18 cellular contexts compared by ENCODE assay signal in the genomic region with DNA sequence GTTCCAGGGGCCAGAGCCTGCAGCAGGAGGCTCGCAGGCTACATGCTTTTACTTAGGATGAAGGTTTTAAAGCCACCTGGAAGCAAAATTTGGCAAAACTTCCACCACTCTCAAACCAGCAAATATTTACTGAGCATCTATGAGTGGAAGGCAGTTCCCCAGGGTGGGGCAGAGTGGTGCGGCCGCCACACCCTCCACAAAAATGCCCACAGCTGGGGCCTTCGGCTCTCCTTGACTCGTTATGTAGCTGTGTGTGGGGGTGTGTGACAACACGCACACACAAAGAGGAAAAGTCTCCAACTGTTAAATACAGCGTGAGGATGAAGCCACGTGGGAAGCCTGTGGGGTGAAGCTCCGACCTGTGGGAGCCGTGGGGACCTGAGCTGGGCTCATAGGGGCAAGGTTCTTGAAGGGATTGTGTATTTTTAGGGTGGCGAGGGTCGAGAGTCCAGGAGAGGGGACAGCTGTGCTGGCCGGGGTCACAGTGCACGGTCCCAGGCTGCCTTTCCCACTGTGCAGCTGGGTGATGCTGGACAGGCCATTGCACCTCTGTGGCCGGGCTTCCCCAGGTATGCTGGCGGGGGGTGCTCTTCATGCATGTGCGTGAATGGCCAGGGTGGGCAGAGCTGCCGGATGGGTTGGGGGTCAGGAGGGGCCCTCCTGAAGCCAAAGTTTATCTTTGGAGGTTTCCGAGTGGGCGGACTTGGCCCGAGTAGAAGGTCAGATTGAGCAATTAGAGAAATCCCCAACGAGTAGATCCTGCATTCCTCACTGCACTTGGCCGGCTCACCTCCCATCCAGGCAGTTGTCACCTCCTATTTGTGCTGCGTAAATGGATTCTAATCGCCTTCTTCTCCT. TPM values are rescaled to one million over a fixed set of nuclear protein-coding genes. Genes with fewer than 3 reads are reported as not detected.
DNase-seq lines count a peak whose midpoint lies in the region; ATAC-seq and TF ChIP-seq lines count a peak whose summit lies in the region.
"Had no signal": no experiment of that assay in that cellular context is flagged by ENCODE, and none has a peak within 500 bp of the region (broad histone marks: within the 10 kb centered on the region; RNA-seq: fewer than 3 reads in every experiment).

No MANE protein-coding gene starts in this region.

- H3K36me3 ChIP-seq in left lung (no peaks in the 10 kb centered on the region), smooth muscle cell (ENCODE audit: low read depth) (no peaks in the 10 kb centered on the region)

- H4K20me1 ChIP-seq in smooth muscle cell (ENCODE audit: low read depth): no peaks in the 10 kb centered on the region

- no peaks in the 10 kb centered on the region for H3K27me3 ChIP-seq in left lung
- H3K27me3 ChIP-seq in smooth muscle cell (ENCODE audit: low read depth): no peaks in the 10 kb centered on the region

- H3K27ac ChIP-seq in left lung (peak overlapping the region in 1 of 2 donors; percentile 72), smooth muscle cell (ENCODE audit: low read depth) (no peak overlapping the region)
- H3K27ac ChIP-seq: SK-N-MC had no signal

- no peaks in the 10 kb centered on the region for H3K9me3 ChIP-seq in left lung
- no peaks in the 10 kb centered on the region for H3K9me3 ChIP-seq in smooth muscle cell (replicated peaks; ENCODE audit: low read depth)

- no peaks in the 10 kb centered on the region for H3F3A ChIP-seq in smooth muscle cell (ENCODE audit: low read depth)

- H2AFZ ChIP-seq in smooth muscle cell (ENCODE audit: low read depth): no peak overlapping the region

- H3K4me3 ChIP-seq in left lung (no peak overlapping the region), smooth muscle cell (no peak overlapping the region), foreskin fibroblast (ENCODE audit: low read depth in 1 of 2, low read length in 2 of 2) (no peak overlapping the region)
- H3K4me3 ChIP-seq: SK-N-MC had no signal

- intact Hi-C loops in left lung (cut with DNase I): no loop called here

- DNase-seq in ELR (ENCODE audit: low read depth) (peak; percentile 36), SW480 (ENCODE audit: low spot score) (peak; percentile 77), left lung (peak; percentile 68 to 85), smooth muscle cell (lab: John Stamatoyannopoulos, UW; ENCODE audit: unreplicated experiment) (no peak), foreskin fibroblast (no peak)
- no peak for DNase-seq in activated CD4-positive, CD25-positive, alpha-beta regulatory T cell treated with anti-CD3 and anti-CD28 coated beads, Interleukin-2, amount 50 U/mL, for 72 hours
- DNase-seq: activated CD4-positive, alpha-beta T cell treated with anti-CD3 and anti-CD28 coated beads, Interleukin-2, amount 10 ng/mL, durations not matched to agents 24 days and 14 days; activated naive CD8-positive, alpha-beta T cell treated with anti-CD3 and anti-CD28 coated beads for 36 hours; activated T-cell treated with anti-CD3 and anti-CD28 coated beads for 4 hours; MM.1S; natural killer cell; NCI-H1930; NCI-H524 had no signal

- ATAC-seq in left lung: peak; percentile 95
- ATAC-seq in GM21825 (IDR thresholded peaks at IDR 0.05; ENCODE audit: unreplicated experiment): no peak
- ATAC-seq in GM18502 (IDR thresholded peaks at IDR 0.05; ENCODE audit: poor library complexity, unreplicated experiment): no peak
- ATAC-seq: left ventricle myocardium superior, natural killer cell had no signal

- no peaks in the 10 kb centered on the region for H3K79me2 ChIP-seq in smooth muscle cell (ENCODE audit: low read depth)

- H3K9ac ChIP-seq in smooth muscle cell (ENCODE audit: low read depth): no peak overlapping the region

- peaks cover 4 to 13% of the 10 kb centered on the region in 2 donors for H3K4me1 ChIP-seq in left lung
- H3K4me1 ChIP-seq in smooth muscle cell (ENCODE audit: low read depth): peaks cover 6% of the 10 kb centered on the region

- TF ChIP-seq CTCF in left lung (IDR thresholded peaks at IDR 0.05) (no peak), smooth muscle cell (IDR thresholded peaks at IDR 0.05; ENCODE audit: borderline replicate concordance, insufficient read depth, poor library complexity, severe bottlenecking) (no peak), foreskin fibroblast (IDR thresholded peaks at IDR 0.05; ENCODE audit: low read depth, low read length) (no peak)

- 74% methylated on average over 25 of the region's 25 CpGs for WGBS in smooth muscle cell (ENCODE audit: low lambda C conversion rate)

- peak overlapping the region; percentile 44 for H3K4me2 ChIP-seq in smooth muscle cell

RNA-seq across cellular contexts. Expression of gene SORCS2, which starts 25.3 kb away (rescaled TPM):
- total RNA-seq in left lung (1 to 10 TPM; 6.5 to 9.6 TPM), smooth muscle cell (3.9 and 9.3 TPM in 2 replicates)
- polyA plus RNA-seq in smooth muscle cell: 5.2 and 5.9 TPM in 2 replicates
- total RNA-seq: activated CD4-positive, alpha-beta T cell treated with anti-CD3 and anti-CD28 coated beads, Interleukin-2, amount 10 ng/mL, durations not matched to agents 24 days and 14 days; activated naive CD8-positive, alpha-beta T cell treated with anti-CD3 and anti-CD28 coated beads for 36 hours; pulmonary artery endothelial cell had no signal

Comparison
In these comparisons a context has a peak if more than half of its experiments do, and no peak if none do; other contexts are left out.
1. DNase-seq: peak in ELR (single experiment), SW480 (single experiment) and left lung (2 of 2); none in smooth muscle cell (single experiment), activated CD4-positive, CD25-positive, alpha-beta regulatory T cell treated with anti-CD3 and anti-CD28 coated beads, Interleukin-2, amount 50 U/mL, for 72 hours (single experiment) and foreskin fibroblast (0 of 2).